Comparison of ENCODE assay signal across 8 cellular contexts in genomic region chr1:167630568-167631385, GRCh38. TPM values are rescaled to one million over a fixed set of nuclear protein-coding genes. Genes with fewer than 3 reads are reported as not detected.
DNase-seq lines count a peak whose midpoint lies in the region; ATAC-seq, FAIRE-seq and TF ChIP-seq lines count a peak whose summit lies in the region.

No MANE protein-coding gene starts in this region.

- FAIRE-seq in pancreas (lab: Jason Lieb, UNC), result no peak

- DNase-seq in activated effector memory CD4-positive, alpha-beta T cell treated with anti-CD3 and anti-CD28 coated beads, Interleukin-2, amount 50 U/mL, for 16 hours, result peak; percentile 75
- DNase-seq in activated effector memory CD4-positive, alpha-beta T cell treated with Interleukin-2 at 50 U/mL for 16 hours, result no peak
- no peak for DNase-seq in WTC11 (ENCODE audit: low spot score)
- DNase-seq in fibroblast of pulmonary artery (ENCODE audit: low read depth), result no peak
- no peak for DNase-seq in pancreas

- WGBS in pancreas, 2 donors, result 44 to 51% methylated on average over 16 of the region's 16 CpGs

- H3K27me3 ChIP-seq in pancreas, result peaks cover 0 to 5% (median 0%) of the 10 kb centered on the region in 4 donors

- CTCF ChIA-PET in WTC11 (lab: Charles Lee), result interaction anchor here (1.2 kb wide), 1 partner anchor 30 kb away, joined by 3 read pairs; no protein-coding TSS in a partner anchor

- no peaks in the 10 kb centered on the region for H3K36me3 ChIP-seq in pancreas

- H3K9me3 ChIP-seq in pancreas, result no peaks in the 10 kb centered on the region

- peak overlapping the region in 2 of 4 donors; percentile 55 to 73 for H3K27ac ChIP-seq in pancreas

- H3K36me3 Mint-ChIP-seq in WTC11, result no peaks in the 10 kb centered on the region

- H3K27me3 Mint-ChIP-seq in WTC11 (ENCODE audit: low read depth), result peaks cover 82% of the 10 kb centered on the region

- peak overlapping the region; percentile 71 for H3K4me3 Mint-ChIP-seq in WTC11

- H3K4me3 ChIP-seq in fibroblast of pulmonary artery (replicated peaks; ENCODE audit: low read depth, low read length) (peak overlapping the region; percentile 60), pancreas (peak overlapping the region in 3 of 4 donors; percentile 39 to 56 (median 40))

- TF ChIP-seq CTCF in WTC11 (IDR thresholded peaks at IDR 0.05) (no peak), fibroblast of pulmonary artery (IDR thresholded peaks at IDR 0.05; ENCODE audit: low read length, missing control alignments) (no peak), pancreas (IDR thresholded peaks at IDR 0.05) (no peak)

- intact Hi-C loops in pancreas (cut with DNase I), result no loop called here

- peaks cover 44% of the 10 kb centered on the region for H3K4me1 Mint-ChIP-seq in WTC11

- no peak overlapping the region for H3K27ac Mint-ChIP-seq in WTC11

- POLR2A ChIA-PET in WTC11 (lab: Charles Lee), result no interaction called here

- no peak for ATAC-seq in WTC11
- peak in 2 of 4 donors; percentile 24 to 42 for ATAC-seq in pancreas
- no peak for ATAC-seq in GM21526 (IDR thresholded peaks at IDR 0.05; ENCODE audit: low FRiP score, unreplicated experiment)
- no peak for ATAC-seq in HG02840 (IDR thresholded peaks at IDR 0.05; ENCODE audit: low FRiP score, unreplicated experiment)
- no peak for ATAC-seq in HG03571 (IDR thresholded peaks at IDR 0.05; ENCODE audit: unreplicated experiment)

- no peaks in the 10 kb centered on the region for H3K4me1 ChIP-seq in pancreas

- H3K9me3 Mint-ChIP-seq in WTC11, result peaks cover 3% of the 10 kb centered on the region

TF ChIP-seq in WTC11, 78 proteins besides CTCF, POLR2A, EP300 and RAD21:
- TF ChIP-seq, protein P1, sequence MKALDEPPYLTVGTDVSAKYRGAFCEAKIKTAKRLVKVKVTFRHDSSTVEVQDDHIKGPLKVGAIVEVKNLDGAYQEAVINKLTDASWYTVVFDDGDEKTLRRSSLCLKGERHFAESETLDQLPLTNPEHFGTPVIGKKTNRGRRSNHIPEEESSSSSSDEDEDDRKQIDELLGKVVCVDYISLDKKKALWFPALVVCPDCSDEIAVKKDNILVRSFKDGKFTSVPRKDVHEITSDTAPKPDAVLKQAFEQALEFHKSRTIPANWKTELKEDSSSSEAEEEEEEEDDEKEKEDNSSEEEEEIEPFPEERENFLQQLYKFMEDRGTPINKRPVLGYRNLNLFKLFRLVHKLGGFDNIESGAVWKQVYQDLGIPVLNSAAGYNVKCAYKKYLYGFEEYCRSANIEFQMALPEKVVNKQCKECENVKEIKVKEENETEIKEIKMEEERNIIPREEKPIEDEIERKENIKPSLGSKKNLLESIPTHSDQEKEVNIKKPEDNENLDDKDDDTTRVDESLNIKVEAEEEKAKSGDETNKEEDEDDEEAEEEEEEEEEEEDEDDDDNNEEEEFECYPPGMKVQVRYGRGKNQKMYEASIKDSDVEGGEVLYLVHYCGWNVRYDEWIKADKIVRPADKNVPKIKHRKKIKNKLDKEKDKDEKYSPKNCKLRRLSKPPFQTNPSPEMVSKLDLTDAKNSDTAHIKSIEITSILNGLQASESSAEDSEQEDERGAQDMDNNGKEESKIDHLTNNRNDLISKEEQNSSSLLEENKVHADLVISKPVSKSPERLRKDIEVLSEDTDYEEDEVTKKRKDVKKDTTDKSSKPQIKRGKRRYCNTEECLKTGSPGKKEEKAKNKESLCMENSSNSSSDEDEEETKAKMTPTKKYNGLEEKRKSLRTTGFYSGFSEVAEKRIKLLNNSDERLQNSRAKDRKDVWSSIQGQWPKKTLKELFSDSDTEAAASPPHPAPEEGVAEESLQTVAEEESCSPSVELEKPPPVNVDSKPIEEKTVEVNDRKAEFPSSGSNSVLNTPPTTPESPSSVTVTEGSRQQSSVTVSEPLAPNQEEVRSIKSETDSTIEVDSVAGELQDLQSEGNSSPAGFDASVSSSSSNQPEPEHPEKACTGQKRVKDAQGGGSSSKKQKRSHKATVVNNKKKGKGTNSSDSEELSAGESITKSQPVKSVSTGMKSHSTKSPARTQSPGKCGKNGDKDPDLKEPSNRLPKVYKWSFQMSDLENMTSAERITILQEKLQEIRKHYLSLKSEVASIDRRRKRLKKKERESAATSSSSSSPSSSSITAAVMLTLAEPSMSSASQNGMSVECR (CRISPR knock-in tag; IDR thresholded peaks at IDR 0.05; ENCODE audit: borderline replicate concordance), result no peak
- 0 out of 2 replicates have a peak, but pooled peaks have one; percentile 14 for TF ChIP-seq TEAD1 (CRISPR knock-in tag; IDR thresholded peaks at IDR 0.05)

RNA-seq across cellular contexts. Expression of gene RCSD1, which starts 0.7 kb away (rescaled TPM):
- total RNA-seq in WTC11 (2021) (0.23 to 0.71 TPM (median 0.50 TPM) in 3 replicates), pancreas (1 to 10 TPM in 4 of 6 donors, under 1 TPM in 2; 0.59 to 6.7 (median 1.7) TPM)
- 1 to 10 TPM in 1 of 2 donors, under 1 TPM in 1; 0.89 to 1.9 TPM for polyA plus RNA-seq in pancreas
